Comparison of ENCODE assay signal across 8 cellular contexts in the genomic region with DNA sequence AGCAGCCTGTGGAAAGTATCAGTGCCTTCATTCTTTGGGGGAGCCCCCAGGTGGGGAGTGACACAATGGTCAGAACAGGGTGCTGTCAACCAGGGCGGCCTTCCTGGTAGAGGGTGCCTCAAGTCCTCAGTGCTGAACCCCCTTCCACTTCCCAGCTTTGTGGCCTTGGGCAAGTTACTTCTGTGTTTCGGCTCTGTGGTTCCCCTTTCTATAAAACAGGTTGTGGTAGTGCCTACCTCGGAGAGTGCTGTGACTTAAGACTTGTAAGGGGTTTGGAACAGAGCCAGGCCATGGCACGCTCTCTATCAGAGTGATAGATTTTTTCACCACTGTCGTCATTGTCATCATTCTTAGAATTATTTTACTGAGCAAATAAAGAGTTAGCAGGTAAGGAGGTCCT.
DNase-seq lines count a peak whose midpoint lies in the region; ATAC-seq lines count a peak whose summit lies in the region.

No MANE protein-coding gene starts in this region.

- H3K14ac ChIP-seq in mesenchymal stem cell (ENCODE audit: low read length in 2 of 2): no peak overlapping the region

- no peak overlapping the region for H3K4me3 ChIP-seq in Jurkat, Clone E6-1 (ENCODE audit: low read length)
- no peak overlapping the region for H3K4me3 ChIP-seq in mesenchymal stem cell (ENCODE audit: insufficient read depth in 1 of 2, low read depth in 1 of 2, low read length in 2 of 2)

- H2BK120ac ChIP-seq in mesenchymal stem cell (ENCODE audit: low read depth, low read length): no peak overlapping the region

- peaks cover 0 to 9% of the 10 kb centered on the region in 2 experiments for H3K36me3 ChIP-seq in mesenchymal stem cell (ENCODE audit: control insufficient read depth in 1 of 2, insufficient read depth in 2 of 2, low read depth in 1 of 2, low read length in 2 of 2)

- H2AK5ac ChIP-seq in mesenchymal stem cell (ENCODE audit: low read length, severe bottlenecking): no peak overlapping the region

- H3K23ac ChIP-seq in mesenchymal stem cell (ENCODE audit: low read length in 2 of 2): no peak overlapping the region

- no peak overlapping the region for H2AFZ ChIP-seq in mesenchymal stem cell (ENCODE audit: low read depth, low read length)

- H3K9me3 ChIP-seq in mesenchymal stem cell (ENCODE audit: control insufficient read depth, low read length): no peaks in the 10 kb centered on the region

- H2BK12ac ChIP-seq in mesenchymal stem cell (ENCODE audit: low read length in 2 of 2): no peak overlapping the region

- no peak overlapping the region for H3K18ac ChIP-seq in mesenchymal stem cell (ENCODE audit: low read depth in 1 of 2, low read length in 2 of 2)

- peak; percentile 37 for ATAC-seq in GM18870 (IDR thresholded peaks at IDR 0.05; ENCODE audit: unreplicated experiment)

- H3K4me1 ChIP-seq in mesenchymal stem cell (ENCODE audit: control insufficient read depth, insufficient read depth, low read depth, low read length): peaks cover 20% of the 10 kb centered on the region

- H3K4me2 ChIP-seq in mesenchymal stem cell (ENCODE audit: low read length, poor library complexity, severe bottlenecking): no peak overlapping the region

- H2BK5ac ChIP-seq in mesenchymal stem cell (ENCODE audit: low read depth, low read length, poor library complexity, severe bottlenecking): no peak overlapping the region

- peaks cover 8% of the 10 kb centered on the region for H3K79me1 ChIP-seq in mesenchymal stem cell (replicated peaks; ENCODE audit: low read length, poor library complexity, severe bottlenecking)

- no peak overlapping the region for H3K4ac ChIP-seq in mesenchymal stem cell (ENCODE audit: low read depth in 1 of 2, low read length in 2 of 2)

- no peak overlapping the region for H4K8ac ChIP-seq in mesenchymal stem cell (ENCODE audit: low read length)

- no peak overlapping the region for H3K27ac ChIP-seq in mesenchymal stem cell (ENCODE audit: low read length, poor library complexity, severe bottlenecking)

- WGBS in mesenchymal stem cell: 100% methylated on average over 5 of the region's 5 CpGs

- no peak overlapping the region for H4K91ac ChIP-seq in mesenchymal stem cell (ENCODE audit: low read length)

- H3K9ac ChIP-seq in mesenchymal stem cell (ENCODE audit: low read length): no peak overlapping the region

- H3K27me3 ChIP-seq in mesenchymal stem cell (ENCODE audit: control insufficient read depth in 1 of 2, insufficient read depth in 1 of 2, low read length in 2 of 2): no peaks in the 10 kb centered on the region

- DNase-seq in Jurkat, Clone E6-1 (ENCODE audit: low read depth, low spot score): peak; percentile 82
- peak; percentile 64 for DNase-seq in activated CD4-positive, CD25-positive, alpha-beta regulatory T cell treated with anti-CD3 and anti-CD28 coated beads, Interleukin-2, amount 50 U/mL, for 72 hours
- DNase-seq in effector CD4-positive, alpha-beta T cell: peak; percentile 62
- peak; percentile 33 to 58 (median 41) for DNase-seq in stimulated activated CD4-positive, alpha-beta T cell treated with anti-CD3 and anti-CD28 coated beads, TNF-alpha, amount 100 ng/mL, for 24 hours (ENCODE audit: low read depth in 3 of 3)
- no peak for DNase-seq in superior temporal gyrus (ENCODE audit: extremely low spot score)
- DNase-seq in mesenchymal stem cell: no peak
- DNase-seq in NCI-H187 treated with DMSO at 0.1 percent for 48 hours (lab: John Stamatoyannopoulos, UW): no peak

- no peak overlapping the region for H2BK15ac ChIP-seq in mesenchymal stem cell (ENCODE audit: low read depth, poor library complexity, severe bottlenecking)

Comparison
In these comparisons a context has a peak if more than half of its experiments do, and no peak if none do; other contexts are left out.
1. DNase-seq: peak in Jurkat, Clone E6-1 (single experiment), activated CD4-positive, CD25-positive, alpha-beta regulatory T cell treated with anti-CD3 and anti-CD28 coated beads, Interleukin-2, amount 50 U/mL, for 72 hours (single experiment), effector CD4-positive, alpha-beta T cell (single experiment) and stimulated activated CD4-positive, alpha-beta T cell treated with anti-CD3 and anti-CD28 coated beads, TNF-alpha, amount 100 ng/mL, for 24 hours (3 of 3); none in superior temporal gyrus (single experiment), mesenchymal stem cell (single experiment) and NCI-H187 treated with DMSO at 0.1 percent for 48 hours (single experiment).